In genomic region chr11:13110929-13111812, GRCh38 we compare ENCODE assay signal across 1 cellular context.
TF ChIP-seq lines count a peak whose summit lies in the region.

No MANE protein-coding gene starts in this region.

TF ChIP-seq in WTC11, 78 proteins besides CTCF, POLR2A, EP300 and RAD21 (continued from another document):
- no peak for TF ChIP-seq ZSCAN18 (CRISPR knock-in tag; IDR thresholded peaks at IDR 0.05)
- no peak for TF ChIP-seq AR (CRISPR knock-in tag; IDR thresholded peaks at IDR 0.05)
- no peak for TF ChIP-seq SOX15 (CRISPR knock-in tag; IDR thresholded peaks at IDR 0.05)
- no peak for TF ChIP-seq ZMAT4 (CRISPR knock-in tag; IDR thresholded peaks at IDR 0.05)
